1 cellular context compared by ENCODE assay signal in genomic region chr14:100376751-100377171, GRCh38.
TF ChIP-seq lines count a peak whose summit lies in the region.

No MANE protein-coding gene starts in this region.

TF ChIP-seq in HCT116, 20 proteins besides CTCF, POLR2A, EP300 and RAD21 (continued from another document):
- TF ChIP-seq ZBTB33 (IDR thresholded peaks at IDR 0.05; ENCODE audit: extremely low read depth, insufficient replicate concordance, low read length) (no peak), JUND (IDR thresholded peaks at IDR 0.05) (no peak), SP1 (IDR thresholded peaks at IDR 0.05; ENCODE audit: low read depth) (no peak), CEBPB (IDR thresholded peaks at IDR 0.05; ENCODE audit: low read depth) (no peak), EGR1 (IDR thresholded peaks at IDR 0.05; ENCODE audit: low read depth) (no peak), YY1 (IDR thresholded peaks at IDR 0.05; ENCODE audit: extremely low read depth, insufficient replicate concordance, low read depth, low read length) (no peak), EZH2 (IDR thresholded peaks at IDR 0.05) (no peak)
